Comparison of ENCODE assay signal across 8 cellular contexts in the genomic region with DNA sequence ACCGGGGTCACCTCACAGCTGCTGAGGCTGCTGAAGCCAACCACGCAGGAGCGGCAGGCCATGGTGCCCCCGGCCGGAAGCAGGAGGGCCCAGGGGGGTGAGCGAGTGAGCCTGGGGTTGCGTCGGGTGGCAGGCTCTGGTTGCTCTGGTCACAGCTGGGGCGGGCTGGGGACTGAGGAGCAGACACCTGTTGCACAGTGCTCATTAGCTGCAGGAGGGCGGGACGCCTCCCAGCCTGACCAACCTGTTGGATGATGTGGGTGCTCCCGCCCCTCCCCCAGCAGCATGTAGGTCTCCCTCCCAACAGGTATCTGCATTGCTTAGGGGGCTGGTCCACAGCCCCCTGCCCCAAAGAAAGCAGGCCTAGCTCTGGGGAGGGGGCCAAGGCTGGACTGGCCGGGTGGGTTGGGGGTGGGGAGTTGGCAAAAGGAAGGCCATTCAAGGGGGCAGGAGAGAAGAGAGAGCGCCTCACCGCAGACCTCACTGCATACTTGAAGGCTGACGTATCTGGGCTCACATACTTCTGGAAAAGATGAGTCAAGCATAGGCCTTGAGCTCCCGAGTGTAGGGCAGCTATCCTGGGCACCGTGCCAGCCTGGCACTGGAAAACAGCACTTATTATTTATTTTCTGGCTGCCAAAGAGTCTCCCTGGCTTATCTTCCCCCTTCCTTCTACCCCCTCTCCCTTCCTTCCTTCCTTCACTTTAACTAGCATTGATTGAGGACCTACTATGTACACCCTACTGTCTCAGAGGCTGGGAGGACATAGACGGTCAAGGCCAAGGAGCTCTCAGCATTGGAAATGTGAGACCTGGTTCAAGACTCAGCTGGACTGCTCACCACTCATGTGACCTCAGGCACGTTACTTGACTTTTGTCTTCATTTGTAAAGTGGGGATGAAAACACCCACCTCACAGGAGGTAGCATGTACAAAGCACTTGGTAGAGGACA. TPM values are rescaled to one million over a fixed set of nuclear protein-coding genes. Genes with fewer than 3 reads are reported as not detected.
DNase-seq lines count a peak whose midpoint lies in the region; ATAC-seq and TF ChIP-seq lines count a peak whose summit lies in the region.

A gene (minus strand): TSS at position 174 of the 951 bp plus-strand sequence. CDS start 112 bp downstream, at position 62.

- no peaks in the 10 kb centered on the region for H3K9me3 ChIP-seq in BLaER1 treated with 17β-estradiol and CSF1 and Interleukin-3, amounts not matched to agents 10 nM and 100 nM (replicated peaks in 1 of 11)
- H3K9me3 ChIP-seq in MM.1S (replicated peaks; ENCODE audit: insufficient read depth, low read length) (no peaks in the 10 kb centered on the region), fibroblast of lung (ENCODE audit: control insufficient read depth, insufficient read depth, low read depth, low read length) (no peaks in the 10 kb centered on the region)

- H3K4me2 ChIP-seq in BLaER1 treated with 17β-estradiol and CSF1 and Interleukin-3, amounts not matched to agents 10 nM and 100 nM = peak within 1 kb of the TSS; percentile 58 to 99 (median 85)
- no peak within 1 kb of the TSS for H3K4me2 ChIP-seq in MM.1S (ENCODE audit: low read depth, low read length)
- peak within 1 kb of the TSS; percentile 84 for H3K4me2 ChIP-seq in fibroblast of lung (ENCODE audit: extremely low read depth, insufficient read depth, low read length)

- H3K27ac ChIP-seq in BLaER1 treated with 17β-estradiol and CSF1 and Interleukin-3, amounts not matched to agents 10 nM and 100 nM = peak within 1 kb of the TSS; percentile 33 to 97 (median 63); a peak in 20 of 22 replicates
- no peak within 1 kb of the TSS for H3K27ac ChIP-seq in MM.1S (ENCODE audit: low read length)
- H3K27ac ChIP-seq in fibroblast of lung (ENCODE audit: insufficient read depth, low read length) = peak within 1 kb of the TSS; percentile 78

- H2AFZ ChIP-seq in MM.1S (ENCODE audit: low read length) = no peak within 1 kb of the TSS
- H2AFZ ChIP-seq in fibroblast of lung (ENCODE audit: low read length) = no peak within 1 kb of the TSS

- DNase-seq in MM.1S (peak; percentile 21), fibroblast of lung (ENCODE audit: low read depth in 2 of 2) (peak; percentile 98 to 100), occipital lobe (lab: John Stamatoyannopoulos, UW) (peak; percentile 30)

- H3K36me3 ChIP-seq in BLaER1 treated with 17β-estradiol and CSF1 and Interleukin-3, amounts not matched to agents 10 nM and 100 nM = no peaks in the 10 kb centered on the region
- no peaks in the 10 kb centered on the region for H3K36me3 ChIP-seq in MM.1S (replicated peaks; ENCODE audit: insufficient read depth, low read length)
- peaks cover under 1% of the 10 kb centered on the region for H3K36me3 ChIP-seq in fibroblast of lung (ENCODE audit: control insufficient read depth, insufficient read depth, low read length)

- peaks cover 68 to 100% (median 95%) of the 10 kb centered on the region in 10 experiments for H3K4me1 ChIP-seq in BLaER1 treated with 17β-estradiol and CSF1 and Interleukin-3, amounts not matched to agents 10 nM and 100 nM
- H3K4me1 ChIP-seq in MM.1S (ENCODE audit: low read length) = no peaks in the 10 kb centered on the region
- peaks cover 53% of the 10 kb centered on the region for H3K4me1 ChIP-seq in fibroblast of lung (ENCODE audit: control insufficient read depth, extremely low read depth, insufficient read depth, low read length)

- no peak for TF ChIP-seq CTCF in MM.1S (IDR thresholded peaks at IDR 0.05; ENCODE audit: low read length)
- no peak for TF ChIP-seq CTCF in fibroblast of lung (conservative IDR thresholded peaks at IDR 0.05 in 1 of 2, IDR thresholded peaks at IDR 0.05 in 1 of 2; ENCODE audit: low read depth in 1 of 2, low read length in 2 of 2)

- H3K79me2 ChIP-seq in MM.1S (ENCODE audit: low read length) (no peaks in the 10 kb centered on the region), fibroblast of lung (ENCODE audit: control insufficient read depth, insufficient read depth, low read length) (no peaks in the 10 kb centered on the region)

- peak within 1 kb of the TSS in 1 of 10 experiments; percentile 43; a peak in 2 of 20 replicates for H3K4me3 ChIP-seq in BLaER1 treated with 17β-estradiol and CSF1 and Interleukin-3, amounts not matched to agents 10 nM and 100 nM
- H3K4me3 ChIP-seq in MM.1S (ENCODE audit: low read length) = no peak within 1 kb of the TSS
- H3K4me3 ChIP-seq in fibroblast of lung (replicated peaks in 1 of 4; ENCODE audit: control extremely low read depth in 1 of 4, insufficient read depth in 1 of 4, low read depth in 3 of 4, low read length in 4 of 4) = no peak within 1 kb of the TSS

- no peaks in the 10 kb centered on the region for H3F3A ChIP-seq in MM.1S (ENCODE audit: insufficient read depth, low read length)

- peak; percentile 86 for ATAC-seq in SK-N-SH treated with all-trans-retinoic acid at 6 μM for 48 hours
- ATAC-seq in GM18867 (IDR thresholded peaks at IDR 0.05; ENCODE audit: unreplicated experiment) = no peak
- ATAC-seq in HG02571 (IDR thresholded peaks at IDR 0.05; ENCODE audit: unreplicated experiment) = no peak
- no peak for ATAC-seq in HG03039 (IDR thresholded peaks at IDR 0.05; ENCODE audit: unreplicated experiment)

- peak within 1 kb of the TSS in 9 of 11 experiments; percentile 7 to 60 (median 44); a peak in 13 of 22 replicates for H3K9ac ChIP-seq in BLaER1 treated with 17β-estradiol and CSF1 and Interleukin-3, amounts not matched to agents 10 nM and 100 nM
- H3K9ac ChIP-seq in MM.1S (ENCODE audit: low read length) = no peak within 1 kb of the TSS
- H3K9ac ChIP-seq in fibroblast of lung (ENCODE audit: insufficient read depth, low read length) = peak within 1 kb of the TSS; percentile 27

- H3K9me2 ChIP-seq in MM.1S (replicated peaks; ENCODE audit: insufficient read depth, low read length) = no peaks in the 10 kb centered on the region

- no peaks in the 10 kb centered on the region for H4K20me1 ChIP-seq in BLaER1 treated with 17β-estradiol and CSF1 and Interleukin-3, amounts not matched to agents 10 nM and 100 nM
- H4K20me1 ChIP-seq in MM.1S (ENCODE audit: insufficient read depth, low read length) (no peaks in the 10 kb centered on the region), fibroblast of lung (ENCODE audit: control insufficient read depth, extremely low read depth, insufficient read depth, low read length) (no peaks in the 10 kb centered on the region)

- no peaks in the 10 kb centered on the region for H3K27me3 ChIP-seq in BLaER1 treated with 17β-estradiol and CSF1 and Interleukin-3, amounts not matched to agents 10 nM and 100 nM
- H3K27me3 ChIP-seq in MM.1S (replicated peaks; ENCODE audit: insufficient read depth, low read length) = peaks cover 43% of the 10 kb centered on the region
- no peaks in the 10 kb centered on the region for H3K27me3 ChIP-seq in fibroblast of lung (ENCODE audit: control insufficient read depth, insufficient read depth, low read length)

TF ChIP-seq in SK-N-SH treated with all-trans-retinoic acid at 6 μM for 48 hours, 23 proteins besides CTCF, POLR2A, EP300 and RAD21 (continues in another document):
- TF ChIP-seq ZC3H10 (CRISPR knock-in tag; IDR thresholded peaks at IDR 0.05) (no peak), SNAI2 (CRISPR knock-in tag; IDR thresholded peaks at IDR 0.05) (no peak; the same call in 1 of the 2 replicates), ESRRG (CRISPR knock-in tag; IDR thresholded peaks at IDR 0.05) (no peak), BACH2 (CRISPR knock-in tag; IDR thresholded peaks at IDR 0.05; ENCODE audit: borderline replicate concordance) (no peak), OSR1 (CRISPR knock-in tag; IDR thresholded peaks at IDR 0.05) (no peak), ZNF8 (CRISPR knock-in tag; IDR thresholded peaks at IDR 0.05) (no peak), CSDC2 (CRISPR knock-in tag; IDR thresholded peaks at IDR 0.05) (peak; percentile 79; the same call in 1 of the 2 replicates), ZFP30 (CRISPR knock-in tag; IDR thresholded peaks at IDR 0.05) (no peak), GLIS3 (CRISPR knock-in tag; IDR thresholded peaks at IDR 0.05) (no peak), ARNTL (CRISPR knock-in tag; IDR thresholded peaks at IDR 0.05; ENCODE audit: borderline replicate concordance, low read depth) (no peak), ZNF565 (CRISPR knock-in tag; conservative IDR thresholded peaks at IDR 0.05; ENCODE audit: low read depth) (no peak), PPARA (CRISPR knock-in tag; IDR thresholded peaks at IDR 0.05; ENCODE audit: borderline replicate concordance) (no peak)
- TF ChIP-seq, protein P1, sequence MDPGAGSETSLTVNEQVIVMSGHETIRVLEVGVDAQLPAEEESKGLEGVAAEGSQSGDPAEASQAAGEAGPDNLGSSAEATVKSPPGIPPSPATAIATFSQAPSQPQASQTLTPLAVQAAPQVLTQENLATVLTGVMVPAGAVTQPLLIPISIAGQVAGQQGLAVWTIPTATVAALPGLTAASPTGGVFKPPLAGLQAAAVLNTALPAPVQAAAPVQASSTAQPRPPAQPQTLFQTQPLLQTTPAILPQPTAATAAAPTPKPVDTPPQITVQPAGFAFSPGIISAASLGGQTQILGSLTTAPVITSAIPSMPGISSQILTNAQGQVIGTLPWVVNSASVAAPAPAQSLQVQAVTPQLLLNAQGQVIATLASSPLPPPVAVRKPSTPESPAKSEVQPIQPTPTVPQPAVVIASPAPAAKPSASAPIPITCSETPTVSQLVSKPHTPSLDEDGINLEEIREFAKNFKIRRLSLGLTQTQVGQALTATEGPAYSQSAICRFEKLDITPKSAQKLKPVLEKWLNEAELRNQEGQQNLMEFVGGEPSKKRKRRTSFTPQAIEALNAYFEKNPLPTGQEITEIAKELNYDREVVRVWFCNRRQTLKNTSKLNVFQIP (CRISPR knock-in tag; IDR thresholded peaks at IDR 0.05; ENCODE audit: borderline replicate concordance, low read depth) = no peak
- TF ChIP-seq, protein P2, sequence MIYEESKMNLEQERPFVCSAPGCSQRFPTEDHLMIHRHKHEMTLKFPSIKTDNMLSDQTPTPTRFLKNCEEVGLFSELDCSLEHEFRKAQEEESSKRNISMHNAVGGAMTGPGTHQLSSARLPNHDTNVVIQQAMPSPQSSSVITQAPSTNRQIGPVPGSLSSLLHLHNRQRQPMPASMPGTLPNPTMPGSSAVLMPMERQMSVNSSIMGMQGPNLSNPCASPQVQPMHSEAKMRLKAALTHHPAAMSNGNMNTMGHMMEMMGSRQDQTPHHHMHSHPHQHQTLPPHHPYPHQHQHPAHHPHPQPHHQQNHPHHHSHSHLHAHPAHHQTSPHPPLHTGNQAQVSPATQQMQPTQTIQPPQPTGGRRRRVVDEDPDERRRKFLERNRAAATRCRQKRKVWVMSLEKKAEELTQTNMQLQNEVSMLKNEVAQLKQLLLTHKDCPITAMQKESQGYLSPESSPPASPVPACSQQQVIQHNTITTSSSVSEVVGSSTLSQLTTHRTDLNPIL (CRISPR knock-in tag; IDR thresholded peaks at IDR 0.05; ENCODE audit: low read depth) = peak; percentile 86; the same call in 1 of the 2 replicates

RNA-seq across cellular contexts. Expression of the gene that starts here (rescaled TPM):
- total RNA-seq in fibroblast of lung (under 0.01 and 0.17 TPM in 2 replicates), occipital lobe (not detected)
- 0.90 and 1.0 TPM in 2 replicates for polyA plus RNA-seq in fibroblast of lung
- polyA plus RNA-seq in fibroblast of lung (2012) = 0.83 and 1.1 TPM in 2 replicates
- 0.89 and 1.5 TPM in 2 replicates for polyA minus RNA-seq in fibroblast of lung (ENCODE audit: low replicate concordance)

Comparison
In these comparisons a context has a peak if more than half of its experiments do, and no peak if none do; other contexts are left out.
1. Peak in DNase-seq in occipital lobe; RNA of the gene not detected or under 1 TPM.
2. DNase-seq: peak in every context shown above with its lines; median percentile 99 in fibroblast of lung; 30 in occipital lobe; 21 in MM.1S.